ENCODE assay signal across 8 cellular contexts in the genomic region with DNA sequence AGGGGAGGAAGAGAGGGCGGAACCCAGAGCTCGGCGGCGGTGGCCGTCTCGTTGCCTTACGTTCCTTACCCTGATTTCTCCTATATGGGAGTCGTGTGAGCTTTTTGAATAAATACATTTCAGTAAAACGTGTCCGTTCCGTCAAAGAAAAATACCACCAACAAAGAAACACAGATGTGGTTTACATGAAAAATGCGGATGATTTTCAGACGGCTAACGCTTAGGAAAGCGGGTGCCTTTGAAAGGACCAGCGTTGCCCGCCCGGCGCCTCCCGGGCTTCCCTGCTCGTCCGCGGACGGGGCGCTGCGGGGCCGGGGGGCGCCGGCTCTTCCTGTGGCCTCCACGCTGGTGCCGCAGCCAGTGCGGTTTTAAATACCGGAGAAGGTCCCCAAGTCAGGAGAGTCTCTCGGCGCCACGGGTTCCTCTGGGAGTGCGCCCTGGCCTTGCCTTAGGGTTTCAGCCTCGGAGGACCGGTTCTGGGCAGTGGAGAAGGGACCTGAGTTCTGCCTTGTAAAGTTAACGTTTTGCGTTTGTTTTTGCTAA. TPM values are rescaled to one million over a fixed set of nuclear protein-coding genes. Genes with fewer than 3 reads are reported as not detected.
DNase-seq lines count a peak whose midpoint lies in the region; FAIRE-seq and TF ChIP-seq lines count a peak whose summit lies in the region.

No MANE protein-coding gene starts in this region.

- H3K9ac ChIP-seq in BLaER1 treated with 17β-estradiol and CSF1 and Interleukin-3, amounts not matched to agents 10 nM and 100 nM = peak overlapping the region; percentile 98 to 100 (median 99)

- H3K27me3 ChIP-seq in BLaER1 treated with 17β-estradiol and CSF1 and Interleukin-3, amounts not matched to agents 10 nM and 100 nM = no peaks in the 10 kb centered on the region
- no peaks in the 10 kb centered on the region for H3K27me3 ChIP-seq in HL-60 (ENCODE audit: insufficient read depth, poor library complexity, severe bottlenecking)
- H3K27me3 ChIP-seq in sigmoid colon = no peaks in the 10 kb centered on the region

- H3K4me3 ChIP-seq in BLaER1 treated with 17β-estradiol and CSF1 and Interleukin-3, amounts not matched to agents 10 nM and 100 nM = peak overlapping the region; percentile 68 to 92 (median 82)
- H3K4me3 ChIP-seq in HL-60 (replicated peaks; ENCODE audit: insufficient read depth, low read length) (peak overlapping the region; percentile 75), iPS-11a (ENCODE audit: low read depth, low read length) (peak overlapping the region; percentile 69), sigmoid colon (peak overlapping the region; percentile 73 to 86 (median 86))

- peak overlapping the region; percentile 73 to 100 (median 99) for H3K27ac ChIP-seq in BLaER1 treated with 17β-estradiol and CSF1 and Interleukin-3, amounts not matched to agents 10 nM and 100 nM
- peak overlapping the region; percentile 99 for H3K27ac ChIP-seq in HL-60 (replicated peaks)
- peak overlapping the region; percentile 98 to 99 (median 98) for H3K27ac ChIP-seq in sigmoid colon

- DNase-seq in GM19239 (ENCODE audit: insufficient read length, low spot score) (peak; percentile 40), HL-60 (ENCODE audit: low read depth in 1 of 2, low spot score in 1 of 2) (peak; percentile 42 to 55), SKM-1 (lab: John Stamatoyannopoulos, UW; ENCODE audit: unreplicated experiment) (peak; percentile 33), astrocyte of the hippocampus (ENCODE audit: low read depth, low spot score) (peak; percentile 85), sigmoid colon (peak; percentile 72), cortex of kidney (lab: John Stamatoyannopoulos, UW) (no peak)

- H3K4me1 ChIP-seq in BLaER1 treated with 17β-estradiol and CSF1 and Interleukin-3, amounts not matched to agents 10 nM and 100 nM = peaks cover 29 to 47% (median 37%) of the 10 kb centered on the region in 10 experiments
- H3K4me1 ChIP-seq in sigmoid colon = peaks cover 0 to 35% (median 20%) of the 10 kb centered on the region in 4 donors

- H4K20me1 ChIP-seq in BLaER1 treated with 17β-estradiol and CSF1 and Interleukin-3, amounts not matched to agents 10 nM and 100 nM = peaks cover 0 to 25% (median 12%) of the 10 kb centered on the region in 11 experiments; a peak in 10 of 22 replicates

- H3K36me3 ChIP-seq in BLaER1 treated with 17β-estradiol and CSF1 and Interleukin-3, amounts not matched to agents 10 nM and 100 nM = peaks cover 22 to 57% (median 42%) of the 10 kb centered on the region in 11 experiments
- H3K36me3 ChIP-seq in sigmoid colon = peaks cover 0 to 28% (median 4%) of the 10 kb centered on the region in 4 donors

- no peak for TF ChIP-seq POLR2A in sigmoid colon (IDR thresholded peaks at IDR 0.05)

- WGBS in sigmoid colon, 2 donors = 0 to 1% methylated on average over 41 of the region's 41 CpGs

- no peak for TF ChIP-seq EP300 in sigmoid colon (IDR thresholded peaks at IDR 0.05)

- TF ChIP-seq CTCF in HL-60 (IDR thresholded peaks at IDR 0.05; ENCODE audit: insufficient read depth, low read length) (no peak), sigmoid colon (IDR thresholded peaks at IDR 0.05) (no peak)

- no peaks in the 10 kb centered on the region for H3K9me3 ChIP-seq in BLaER1 treated with 17β-estradiol and CSF1 and Interleukin-3, amounts not matched to agents 10 nM and 100 nM (replicated peaks in 1 of 11)
- no peaks in the 10 kb centered on the region for H3K9me3 ChIP-seq in sigmoid colon

- intact Hi-C loops in sigmoid colon (cut with DNase I) = no loop called here

- no peak for FAIRE-seq in GM19239 (lab: Jason Lieb, UNC)

- peak overlapping the region; percentile 70 to 96 (median 89) for H3K4me2 ChIP-seq in BLaER1 treated with 17β-estradiol and CSF1 and Interleukin-3, amounts not matched to agents 10 nM and 100 nM

RNA-seq across cellular contexts. Expression of a gene that starts 0.8 kb away (rescaled TPM):
- 10 to 100 TPM; 32.4 to 65.9 (median 43.2) TPM for total RNA-seq in sigmoid colon
- polyA plus RNA-seq in sigmoid colon = 10 to 100 TPM; 25.7 to 44.4 (median 41.0) TPM

RNA-seq across cellular contexts. Expression of a gene that starts 32.1 kb away (rescaled TPM):
- total RNA-seq in sigmoid colon = 10 to 100 TPM in 3 of 4 donors, 1 to 10 TPM in 1; 9.4 to 15.9 (median 13.1) TPM
- polyA plus RNA-seq in sigmoid colon = 1 to 10 TPM; 6.5 to 9.6 (median 7.3) TPM

RNA-seq across cellular contexts. Expression of a gene that starts 47.5 kb away (rescaled TPM):
- 10 to 100 TPM; 33.1 to 76.2 (median 44.2) TPM for total RNA-seq in sigmoid colon
- polyA plus RNA-seq in sigmoid colon = 10 to 100 TPM; 31.4 to 39.4 (median 33.6) TPM
